9 cellular contexts compared by ENCODE assay signal in genomic region chr2:98468621-98469236, GRCh38. TPM values are rescaled to one million over a fixed set of nuclear protein-coding genes. Genes with fewer than 3 reads are reported as not detected.
A peak's percentile ranks its signal among the peaks of the same experiment; 100 is the strongest.
DNase-seq lines count a peak whose midpoint lies in the region; ATAC-seq and TF ChIP-seq lines count a peak whose summit lies in the region.
"Had no signal": no experiment of that assay in that cellular context is flagged by ENCODE, and none has a peak within 500 bp of the region (broad histone marks: within the 10 kb centered on the region; RNA-seq: fewer than 3 reads in every experiment).

No MANE protein-coding gene starts in this region.

- no peaks in the 10 kb centered on the region for H3K27me3 ChIP-seq in hepatocyte

- no peak overlapping the region for H2AFZ ChIP-seq in hepatocyte

- no peak overlapping the region for H3K4me3 ChIP-seq in epithelial cell of esophagus (ENCODE audit: low read length)
- H3K4me3 ChIP-seq in hepatocyte: no peak overlapping the region

- no peak overlapping the region for H3K4me2 ChIP-seq in hepatocyte

- no peaks in the 10 kb centered on the region for H4K20me1 ChIP-seq in hepatocyte (ENCODE audit: insufficient read depth, poor library complexity, severe bottlenecking)

- H3K27ac ChIP-seq in RWPE1: no peak overlapping the region
- no peak overlapping the region for H3K27ac ChIP-seq in hepatocyte

- H3K79me2 ChIP-seq in hepatocyte: peaks cover 49% of the 10 kb centered on the region

- peak; percentile 62 for DNase-seq in GM10248 (ENCODE audit: extremely low spot score)
- peak; percentile 52 for DNase-seq in NCI-H69 (lab: John Stamatoyannopoulos, UW)
- peak; percentile 34 for DNase-seq in epithelial cell of esophagus (ENCODE audit: low read depth)
- DNase-seq in NCI-H345 treated with DMSO at 0.1 percent for 48 hours (lab: John Stamatoyannopoulos, UW; ENCODE audit: unreplicated experiment): no peak
- no peak for DNase-seq in epidermal melanocyte (ENCODE audit: insufficient read length, low spot score)
- no peak for DNase-seq in RWPE1 (ENCODE audit: low spot score)
- no peak for DNase-seq in hepatocyte (ENCODE audit: low spot score)
- DNase-seq: activated gamma-delta T cell treated with Interleukin-2 at 50 U/mL for 16 hours had no signal

- no peaks in the 10 kb centered on the region for H3K36me3 ChIP-seq in hepatocyte (replicated peaks; ENCODE audit: insufficient read depth, low read depth)

- 94% methylated on average over 5 of the region's 5 CpGs for WGBS in hepatocyte (ENCODE audit: low lambda C conversion rate, missing lambda C conversion rate)

- H3K9me2 ChIP-seq in hepatocyte (replicated peaks; ENCODE audit: insufficient read depth): no peaks in the 10 kb centered on the region

- ATAC-seq in GM21737 (IDR thresholded peaks at IDR 0.05; ENCODE audit: unreplicated experiment): peak; percentile 33

- CTCF ChIA-PET in GM10248 (lab: Yijun Ruan, JAX): interaction anchor here (0.8 to 1.3 kb wide), 3 partner anchors 9 to 19 kb away, joined by 3 to 5 read pairs (median 3); no protein-coding TSS in a partner anchor
- CTCF ChIA-PET in RWPE1 (lab: Yijun Ruan, JAX): interaction anchor here (0.5 kb wide), 1 partner anchor 935 kb away, joined by 3 read pairs; no protein-coding TSS in a partner anchor

- POLR2A ChIA-PET in GM10248 (lab: Yijun Ruan, JAX) (interaction anchor here (0.6 to 1.2 kb wide), 4 partner anchors 11 to 73 kb away, joined by 3 to 7 read pairs (median 4); no protein-coding TSS in a partner anchor), RWPE1 (lab: Yijun Ruan, JAX; ENCODE audit: low non-redundant PET) (no interaction called here)

- peaks cover 4% of the 10 kb centered on the region for H3K4me1 ChIP-seq in hepatocyte (ENCODE audit: insufficient read depth)

- TF ChIP-seq CTCF in GM10248 (IDR thresholded peaks at IDR 0.05; ENCODE audit: control extremely low read depth, extremely low read depth, low read depth, missing control alignments) (no peak), epithelial cell of esophagus (IDR thresholded peaks at IDR 0.05; ENCODE audit: insufficient read depth, low read depth, low read length, missing control alignments) (no peak), RWPE1 (conservative IDR thresholded peaks at IDR 0.05; ENCODE audit: low read depth) (no peak), hepatocyte (IDR thresholded peaks at IDR 0.05; ENCODE audit: poor library complexity) (no peak)

- no peaks in the 10 kb centered on the region for H3K9me3 ChIP-seq in hepatocyte (ENCODE audit: low read depth)

RNA-seq across cellular contexts. Expression of gene INPP4A, which starts 24.1 kb away (rescaled TPM):
- 9.2 and 13.1 TPM in 2 replicates for total RNA-seq in hepatocyte
- polyA plus RNA-seq in hepatocyte: 6.2 and 7.9 TPM in 2 replicates

Comparison
In these comparisons a context has a peak if more than half of its experiments do, and no peak if none do; other contexts are left out.
1. DNase-seq: peak in GM10248 (single experiment), NCI-H69 (single experiment) and epithelial cell of esophagus (single experiment); none in NCI-H345 treated with DMSO at 0.1 percent for 48 hours (single experiment), epidermal melanocyte (single experiment), RWPE1 (single experiment) and hepatocyte (single experiment).